ENCODE assay signal across 19 cellular contexts in genomic region chr1:36107394-36107793, GRCh38. TPM values are rescaled to one million over a fixed set of nuclear protein-coding genes. Genes with fewer than 3 reads are reported as not detected.
"Had no signal": no experiment of that assay in that cellular context is flagged by ENCODE, and none has a peak within 500 bp of the region (broad histone marks: within the 10 kb centered on the region; RNA-seq: fewer than 3 reads in every experiment).

No MANE protein-coding gene starts in this region.

- H3K9me3 Mint-ChIP-seq: activated CD4-positive, alpha-beta memory T cell treated with anti-CD3 and anti-CD28 coated beads, Interleukin-2, amount 10 ng/mL, durations not matched to agents 7 days and 5 days; activated naive CD8-positive, alpha-beta T cell treated with anti-CD3 and anti-CD28 coated beads, Interleukin-2, amount 10 ng/mL, durations not matched to agents 7 days and 5 days; activated T-cell treated with anti-CD3 and anti-CD28 coated beads, Interleukin-2, amount 50 U/mL, for 72 hours; memory B cell; nephron progenitor cell; T-helper 1 cell treated with Interleukin-12 subunit alpha and Interleukin-12 subunit beta and Interleukin-4 antibody, amounts not matched to agents 30 μg/mL and 1 μg/mL, for 36 hours; type B pancreatic cell had no signal

- H3K36me3 ChIP-seq: prostate gland, suprapubic skin, WERI-Rb-1 had no signal

- H3K27ac ChIP-seq: dorsolateral prefrontal cortex, prostate gland, suprapubic skin, WERI-Rb-1 had no signal

- ATAC-seq: activated T-cell treated with anti-CD3 and anti-CD28 coated beads, Interleukin-2, amount 50 U/mL, for 72 hours; left lobe of liver; right cardiac atrium had no signal

- H3K36me3 Mint-ChIP-seq: activated naive CD8-positive, alpha-beta T cell treated with anti-CD3 and anti-CD28 coated beads, Interleukin-2, amount 10 ng/mL, durations not matched to agents 7 days and 5 days; memory B cell; type B pancreatic cell had no signal

- H3K27ac Mint-ChIP-seq: activated CD4-positive, alpha-beta memory T cell treated with anti-CD3 and anti-CD28 coated beads, Interleukin-2, amount 10 ng/mL, durations not matched to agents 7 days and 5 days; activated T-cell treated with anti-CD3 and anti-CD28 coated beads, Interleukin-2, amount 50 U/mL, for 72 hours; memory B cell; T-helper 1 cell treated with Interleukin-12 subunit alpha and Interleukin-12 subunit beta and Interleukin-4 antibody, amounts not matched to agents 30 μg/mL and 1 μg/mL, for 36 hours; type B pancreatic cell had no signal

- H3K27me3 ChIP-seq: dorsolateral prefrontal cortex, suprapubic skin had no signal

- H3K27me3 Mint-ChIP-seq: activated CD4-positive, alpha-beta memory T cell treated with anti-CD3 and anti-CD28 coated beads, Interleukin-2, amount 10 ng/mL, durations not matched to agents 7 days and 5 days; activated naive CD8-positive, alpha-beta T cell treated with anti-CD3 and anti-CD28 coated beads, Interleukin-2, amount 10 ng/mL, durations not matched to agents 7 days and 5 days had no signal

- H3K4me3 Mint-ChIP-seq: activated CD4-positive, alpha-beta memory T cell treated with anti-CD3 and anti-CD28 coated beads, Interleukin-2, amount 10 ng/mL, durations not matched to agents 7 days and 5 days; activated naive CD8-positive, alpha-beta T cell treated with anti-CD3 and anti-CD28 coated beads, Interleukin-2, amount 10 ng/mL, durations not matched to agents 7 days and 5 days; activated T-cell treated with anti-CD3 and anti-CD28 coated beads, Interleukin-2, amount 50 U/mL, for 72 hours; memory B cell; nephron progenitor cell; T-helper 1 cell treated with Interleukin-12 subunit alpha and Interleukin-12 subunit beta and Interleukin-4 antibody, amounts not matched to agents 30 μg/mL and 1 μg/mL, for 36 hours; type B pancreatic cell had no signal

- DNase-seq: activated CD4-positive, alpha-beta memory T cell treated with anti-CD3 and anti-CD28 coated beads, Interleukin-2, amount 10 ng/mL, durations not matched to agents 7 days and 5 days; activated naive CD8-positive, alpha-beta T cell treated with anti-CD3 and anti-CD28 coated beads, Interleukin-2, amount 10 ng/mL, durations not matched to agents 7 days and 5 days; activated T-cell treated with anti-CD3 and anti-CD28 coated beads, Interleukin-2, amount 50 U/mL, for 72 hours; anterior cingulate cortex; dorsolateral prefrontal cortex; erythroblast; islet precursor cell; nephron progenitor cell; small intestine; stimulated activated CD4-positive, alpha-beta T cell treated with anti-CD3 and anti-CD28 coated beads, Interleukin-4, amount 100 ng/mL, for 24 hours; stimulated activated naive CD4-positive, alpha-beta T cell treated with Interleukin-2 at 50 U/mL for 16 hours; WERI-Rb-1 had no signal

- H3K4me1 ChIP-seq: prostate gland had no signal

- H3K9me3 ChIP-seq: prostate gland, suprapubic skin had no signal

- H3K4me3 ChIP-seq: dorsolateral prefrontal cortex, prostate gland, suprapubic skin had no signal

RNA-seq across cellular contexts. Expression of gene COL8A2, which starts 17.6 kb away (rescaled TPM):
- total RNA-seq: activated CD4-positive, alpha-beta memory T cell treated with anti-CD3 and anti-CD28 coated beads, Interleukin-2, amount 10 ng/mL, durations not matched to agents 7 days and 5 days had no signal

RNA-seq across cellular contexts. Expression of gene TEKT2, which starts 23.5 kb away (rescaled TPM):
- total RNA-seq: activated CD4-positive, alpha-beta memory T cell treated with anti-CD3 and anti-CD28 coated beads, Interleukin-2, amount 10 ng/mL, durations not matched to agents 7 days and 5 days; activated naive CD8-positive, alpha-beta T cell treated with anti-CD3 and anti-CD28 coated beads, Interleukin-2, amount 10 ng/mL, durations not matched to agents 7 days and 5 days; left lobe of liver had no signal
